ENCODE assay signal across 19 cellular contexts in genomic region chr7:34757570-34758110, GRCh38.
"Had no signal": no experiment of that assay in that cellular context is flagged by ENCODE, and none has a peak within 500 bp of the region (broad histone marks: within the 10 kb centered on the region; RNA-seq: fewer than 3 reads in every experiment).

No MANE protein-coding gene starts in this region.

- H3K27ac Mint-ChIP-seq: activated CD4-positive, alpha-beta T cell treated with anti-CD3 and anti-CD28 coated beads, Interleukin-2, amount 10 ng/mL, durations not matched to agents 7 days and 5 days; activated CD8-positive, alpha-beta T cell treated with anti-CD3 and anti-CD28 coated beads, Interleukin-2, amount 10 ng/mL, durations not matched to agents 7 days and 5 days; activated naive CD4-positive, alpha-beta T cell treated with anti-CD3 and anti-CD28 coated beads for 36 hours had no signal

- FAIRE-seq: colon, frontal cortex had no signal

- H3K27me3 ChIP-seq: body of pancreas, dorsolateral prefrontal cortex, left lung, thyroid gland had no signal

- ATAC-seq: activated CD4-positive, CD25-positive, alpha-beta regulatory T cell treated with anti-CD3 and anti-CD28 coated beads, Interleukin-2, amount 50 U/mL, for 24 hours; activated CD8-positive, alpha-beta T cell treated with anti-CD3 and anti-CD28 coated beads, Interleukin-2, amount 10 ng/mL, durations not matched to agents 7 days and 5 days; activated T-cell treated with anti-CD3 and anti-CD28 coated beads, Interleukin-2, amount 50 U/mL, for 4 hours; body of pancreas had no signal

- H3K9me3 ChIP-seq: body of pancreas, left lung, thyroid gland had no signal

- H3K4me3 ChIP-seq: body of pancreas, dorsolateral prefrontal cortex, left lung, thyroid gland had no signal

- DNase-seq: activated CD4-positive, alpha-beta T cell treated with anti-CD3 and anti-CD28 coated beads, Interleukin-2, amount 10 ng/mL, durations not matched to agents 7 days and 5 days; activated CD8-positive, alpha-beta memory T cell treated with anti-CD3 and anti-CD28 coated beads, Interleukin-2, amount 50 U/mL, for 4 hours; activated CD8-positive, alpha-beta T cell treated with anti-CD3 and anti-CD28 coated beads, Interleukin-2, amount 10 ng/mL, durations not matched to agents 7 days and 5 days; activated naive CD4-positive, alpha-beta T cell treated with anti-CD3 and anti-CD28 coated beads for 36 hours; activated T-cell treated with anti-CD3 and anti-CD28 coated beads, Interleukin-2, amount 50 U/mL, for 4 hours; body of pancreas; caudate nucleus; dorsolateral prefrontal cortex; erythroblast; left lung; stimulated activated CD4-positive, alpha-beta T cell treated with anti-CD3 and anti-CD28 coated beads, Interleukin-12 subunit alpha, Interleukin-12 subunit beta, amount 100 ng/mL, for 4 hours; stimulated activated CD4-positive, alpha-beta T cell treated with anti-CD3 and anti-CD28 coated beads, Interleukin-1b, Interleukin-23, amount 100 ng/mL, for 48 hours; stimulated activated CD8-positive, alpha-beta memory T cell treated with anti-CD3 and anti-CD28 coated beads, Interleukin-4, amount 100 ng/mL, for 48 hours; stimulated activated naive CD4-positive, alpha-beta T cell treated with Interleukin-2 at 50 U/mL for 16 hours; thyroid gland had no signal

- H3K36me3 ChIP-seq: left lung, thyroid gland had no signal

- H3K4me3 Mint-ChIP-seq: activated CD4-positive, alpha-beta T cell treated with anti-CD3 and anti-CD28 coated beads, Interleukin-2, amount 10 ng/mL, durations not matched to agents 7 days and 5 days; activated CD8-positive, alpha-beta T cell treated with anti-CD3 and anti-CD28 coated beads, Interleukin-2, amount 10 ng/mL, durations not matched to agents 7 days and 5 days; activated naive CD4-positive, alpha-beta T cell treated with anti-CD3 and anti-CD28 coated beads for 36 hours; activated T-cell treated with anti-CD3 and anti-CD28 coated beads, Interleukin-2, amount 50 U/mL, for 4 hours had no signal

- H3K27ac ChIP-seq: body of pancreas, dorsolateral prefrontal cortex, left lung, thyroid gland had no signal

- H3K4me1 ChIP-seq: left lung, thyroid gland had no signal

- H3K9me3 Mint-ChIP-seq: activated CD4-positive, alpha-beta T cell treated with anti-CD3 and anti-CD28 coated beads, Interleukin-2, amount 10 ng/mL, durations not matched to agents 7 days and 5 days; activated naive CD4-positive, alpha-beta T cell treated with anti-CD3 and anti-CD28 coated beads for 36 hours; activated T-cell treated with anti-CD3 and anti-CD28 coated beads, Interleukin-2, amount 50 U/mL, for 4 hours had no signal

- H3K4me1 Mint-ChIP-seq: activated CD4-positive, alpha-beta T cell treated with anti-CD3 and anti-CD28 coated beads, Interleukin-2, amount 10 ng/mL, durations not matched to agents 7 days and 5 days had no signal

- H3K27me3 Mint-ChIP-seq: activated CD4-positive, alpha-beta T cell treated with anti-CD3 and anti-CD28 coated beads, Interleukin-2, amount 10 ng/mL, durations not matched to agents 7 days and 5 days; progenitor cell of endocrine pancreas had no signal
